9 cellular contexts compared by ENCODE assay signal in the genomic region with DNA sequence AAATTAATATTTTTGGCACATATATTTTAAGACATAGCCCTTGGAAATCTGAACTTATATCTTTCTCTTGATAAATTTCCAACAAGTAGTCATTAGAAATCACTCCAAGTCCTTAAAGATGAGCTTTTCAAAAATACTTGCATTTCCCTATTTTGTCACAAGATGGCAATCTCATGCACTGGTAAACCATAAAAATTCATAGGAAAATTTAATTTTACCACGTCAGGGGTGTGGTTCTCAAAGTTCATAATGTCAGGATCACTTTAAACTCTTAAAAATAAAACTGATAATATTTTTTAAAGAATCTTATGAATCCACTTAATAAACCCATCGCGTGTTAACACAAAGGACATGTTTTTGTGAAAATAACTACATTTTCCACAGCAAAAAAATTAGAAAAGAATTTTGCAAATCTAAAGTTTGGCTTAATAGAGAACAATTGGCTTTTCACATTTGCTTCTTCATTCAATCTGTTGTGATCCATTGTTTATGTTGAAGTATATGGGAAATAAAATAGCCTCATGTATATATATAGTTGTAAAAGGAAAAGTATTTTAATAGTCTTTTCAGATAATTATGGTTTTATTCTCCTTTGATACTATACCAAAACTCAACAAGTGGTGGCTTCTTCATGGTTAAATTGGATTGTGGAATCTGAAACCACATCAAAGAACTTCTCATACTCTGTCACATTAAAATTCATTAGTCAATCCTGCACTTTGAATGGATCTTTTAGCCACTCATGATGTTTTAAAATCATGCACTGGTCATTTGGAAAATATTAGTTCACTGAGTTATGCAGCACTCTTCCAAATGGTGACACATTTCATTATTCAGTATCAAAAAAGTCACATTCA.
DNase-seq lines count a peak whose midpoint lies in the region; ATAC-seq and TF ChIP-seq lines count a peak whose summit lies in the region.
"Had no signal": no experiment of that assay in that cellular context is flagged by ENCODE, and none has a peak within 500 bp of the region (broad histone marks: within the 10 kb centered on the region; RNA-seq: fewer than 3 reads in every experiment).

No MANE protein-coding gene starts in this region.

- H3K4me3 ChIP-seq in H7 (ENCODE audit: insufficient read depth, low read depth, low read length) (no peak overlapping the region), Peyer's patch (no peak overlapping the region), fibroblast of villous mesenchyme (ENCODE audit: low read depth, low read length) (no peak overlapping the region), suprapubic skin (no peak overlapping the region)
- H3K4me3 ChIP-seq: HAP-1 had no signal

- no peaks in the 10 kb centered on the region for H3K36me3 ChIP-seq in H7 (replicated peaks; ENCODE audit: control insufficient read depth, insufficient read depth, low read length)
- no peaks in the 10 kb centered on the region for H3K36me3 ChIP-seq in Peyer's patch
- H3K36me3 ChIP-seq in suprapubic skin = no peaks in the 10 kb centered on the region
- H3K36me3 ChIP-seq: HAP-1 had no signal

- no peaks in the 10 kb centered on the region for H3K9me3 ChIP-seq in Peyer's patch
- H3K9me3 ChIP-seq in suprapubic skin = no peaks in the 10 kb centered on the region
- H3K9me3 ChIP-seq: HAP-1 had no signal

- H3K4me1 ChIP-seq in Peyer's patch (no peaks in the 10 kb centered on the region), suprapubic skin (no peaks in the 10 kb centered on the region)
- H3K4me1 ChIP-seq: HAP-1 had no signal

- H3K27ac ChIP-seq in Peyer's patch (no peak overlapping the region), suprapubic skin (no peak overlapping the region)

- ATAC-seq in HG02763 (IDR thresholded peaks at IDR 0.05; ENCODE audit: unreplicated experiment) = no peak
- ATAC-seq in HG03442 (IDR thresholded peaks at IDR 0.05; ENCODE audit: unreplicated experiment) = no peak

- TF ChIP-seq EP300 in suprapubic skin (IDR thresholded peaks at IDR 0.05) = no peak

- DNase-seq in AG08396 (ENCODE audit: low spot score) (peak; percentile 11), H7 (peak; percentile 1), Peyer's patch (no peak), fibroblast of villous mesenchyme (ENCODE audit: low read depth) (peak; percentile 38), suprapubic skin (ENCODE audit: low spot score in 2 of 2) (no peak), ecto neural progenitor cell (ENCODE audit: low spot score) (no peak)

- H3K27me3 ChIP-seq in H7 (ENCODE audit: control insufficient read depth, insufficient read depth, low read length) = no peaks in the 10 kb centered on the region
- H3K27me3 ChIP-seq in Peyer's patch = no peaks in the 10 kb centered on the region
- H3K27me3 ChIP-seq in suprapubic skin = peaks cover 6% of the 10 kb centered on the region

- TF ChIP-seq CTCF in Peyer's patch (IDR thresholded peaks at IDR 0.05) (peak; percentile 13 to 71 (median 62)), fibroblast of villous mesenchyme (IDR thresholded peaks at IDR 0.05; ENCODE audit: insufficient read depth, low read depth, low read length) (peak; percentile 64), suprapubic skin (IDR thresholded peaks at IDR 0.05) (peak; percentile 39 to 58)

- TF ChIP-seq POLR2A in Peyer's patch (IDR thresholded peaks at IDR 0.05) (no peak), suprapubic skin (IDR thresholded peaks at IDR 0.05) (no peak)

- 57% methylated on average over 3 of the region's 3 CpGs for WGBS in suprapubic skin

Comparison
In these comparisons a context has a peak if more than half of its experiments do, and no peak if none do; other contexts are left out.
1. DNase-seq: peak in AG08396 (single experiment), H7 (single experiment) and fibroblast of villous mesenchyme (single experiment); none in Peyer's patch (0 of 3), suprapubic skin (0 of 2) and ecto neural progenitor cell (single experiment).
2. Peak in every context shown above with its lines, with median percentiles within 50 percentile points of each other: CTCF ChIP-seq.